In the genomic region with DNA sequence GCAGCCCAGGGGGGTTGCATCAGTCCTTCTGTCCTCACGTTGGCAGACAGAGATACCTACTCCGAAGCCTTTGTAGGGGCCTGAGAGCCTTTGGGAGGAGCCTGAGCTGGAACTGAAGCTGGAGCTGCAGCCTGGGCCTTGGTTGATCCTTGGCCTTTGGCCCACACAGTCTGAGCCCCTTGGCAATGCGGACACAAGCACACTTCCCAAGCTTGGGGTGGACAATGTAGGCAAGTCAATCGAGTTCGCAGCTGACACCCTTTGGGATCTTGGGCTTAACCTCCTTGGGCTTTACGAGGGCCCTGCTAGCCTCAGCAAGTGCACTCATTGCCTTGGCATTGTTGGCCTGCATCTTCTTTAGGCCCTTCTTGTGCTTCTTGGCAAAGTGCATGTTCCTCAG, we compare ENCODE assay signal across 22 cellular contexts. TPM values are rescaled to one million over a fixed set of nuclear protein-coding genes. Genes with fewer than 3 reads are reported as not detected.
DNase-seq lines count a peak whose midpoint lies in the region; FAIRE-seq and TF ChIP-seq lines count a peak whose summit lies in the region.
"Had no signal": no experiment of that assay in that cellular context is flagged by ENCODE, and none has a peak within 500 bp of the region (broad histone marks: within the 10 kb centered on the region; RNA-seq: fewer than 3 reads in every experiment).

No MANE protein-coding gene starts in this region.

- no peak overlapping the region for H4K91ac ChIP-seq in H1 (replicated peaks; ENCODE audit: insufficient read length, low read length)

- no peak overlapping the region for H2AFZ ChIP-seq in H1 (ENCODE audit: low read length)

- H3K4me2 ChIP-seq in H1 (ENCODE audit: insufficient read depth in 1 of 2, low read depth in 2 of 2, low read length in 2 of 2), result no peak overlapping the region; a peak in 1 of 4 replicates

- TF ChIP-seq EP300 in H1 (IDR thresholded peaks at IDR 0.05; ENCODE audit: borderline replicate concordance in 1 of 2, low read depth in 2 of 2, low read length in 2 of 2), result no peak

- H3K27ac Mint-ChIP-seq in CD8-positive, alpha-beta memory T cell, result peak overlapping the region in 4 of 8 donors; percentile 11 to 78 (median 36)
- peak overlapping the region; percentile 38; the same call in 1 of the 2 replicates for H3K27ac Mint-ChIP-seq in HFFc6
- H3K27ac Mint-ChIP-seq in progenitor cell of endocrine pancreas, result peak overlapping the region; percentile 71
- H3K27ac Mint-ChIP-seq: B cell had no signal

- H3K4me1 Mint-ChIP-seq in CD8-positive, alpha-beta memory T cell, result peaks cover 59 to 87% (median 81%) of the 10 kb centered on the region in 3 donors
- H3K4me1 Mint-ChIP-seq in HFFc6 (ENCODE audit: low read depth) (peaks cover 66% of the 10 kb centered on the region), progenitor cell of endocrine pancreas (ENCODE audit: low read depth) (peaks cover 33% of the 10 kb centered on the region)

- H3K9me3 ChIP-seq in CD8-positive, alpha-beta memory T cell (ENCODE audit: low read length), result no peaks in the 10 kb centered on the region
- no peaks in the 10 kb centered on the region for H3K9me3 ChIP-seq in H1 (ENCODE audit: insufficient read depth in 2 of 2, low read depth in 1 of 2, low read length in 1 of 2)

- H3K79me1 ChIP-seq in H1 (ENCODE audit: low read depth, low read length), result no peaks in the 10 kb centered on the region

- no peak overlapping the region for H2BK120ac ChIP-seq in H1 (replicated peaks; ENCODE audit: low read depth, low read length)

- H3K27ac ChIP-seq in CD8-positive, alpha-beta memory T cell (ENCODE audit: low read depth, low read length), result no peak overlapping the region
- H3K27ac ChIP-seq in H1 (ENCODE audit: low read depth, low read length), result no peak overlapping the region; the same call in 1 of the 2 replicates
- H3K27ac ChIP-seq: coronary artery had no signal

- no peak overlapping the region for H2BK5ac ChIP-seq in H1 (ENCODE audit: low read depth, low read length)

- no peak for FAIRE-seq in H1 (lab: Jason Lieb, UNC)
- FAIRE-seq: endothelial cell of umbilical vein, H54 had no signal

- no peak overlapping the region for H3K4ac ChIP-seq in H1 (replicated peaks; ENCODE audit: insufficient read length, low read depth, low read length)

- no peak overlapping the region for H2BK20ac ChIP-seq in H1 (ENCODE audit: low read length)

- no peak for TF ChIP-seq RAD21 in H1 (IDR thresholded peaks at IDR 0.05 in 1 of 2, conservative IDR thresholded peaks at IDR 0.05 in 1 of 2; ENCODE audit: low read depth in 2 of 2, low read length in 2 of 2)

- TF ChIP-seq POLR2A in H1 (IDR thresholded peaks at IDR 0.05; ENCODE audit: control extremely low read depth in 1 of 2, low read depth in 2 of 2, low read length in 2 of 2), result no peak

- H3K9me3 Mint-ChIP-seq in CD8-positive, alpha-beta memory T cell, result no peaks in the 10 kb centered on the region
- H3K9me3 Mint-ChIP-seq in HFFc6 (peaks cover 3% of the 10 kb centered on the region; the same call in 1 of the 2 replicates), progenitor cell of endocrine pancreas (ENCODE audit: low read depth) (no peaks in the 10 kb centered on the region)

- H3K56ac ChIP-seq in H1 (replicated peaks; ENCODE audit: insufficient read length, low read depth, low read length), result no peak overlapping the region

- H3K27me3 Mint-ChIP-seq in CD8-positive, alpha-beta memory T cell, result no peaks in the 10 kb centered on the region
- H3K27me3 Mint-ChIP-seq in HFFc6 (ENCODE audit: insufficient read depth) (peaks cover 3% of the 10 kb centered on the region), progenitor cell of endocrine pancreas (no peaks in the 10 kb centered on the region)
- H3K27me3 Mint-ChIP-seq: B cell had no signal

- no peak for DNase-seq in CD8-positive, alpha-beta memory T cell
- no peak for DNase-seq in HFFc6
- peak in 1 of 2 experiments; percentile 41 for DNase-seq in H1 (ENCODE audit: low read depth in 1 of 2, low spot score in 2 of 2)
- no peak for DNase-seq in progenitor cell of endocrine pancreas (ENCODE audit: low spot score, unreplicated experiment)
- DNase-seq in superior temporal gyrus (ENCODE audit: extremely low spot score), result no peak
- DNase-seq in GM03348 (ENCODE audit: low spot score), result no peak
- DNase-seq in stimulated activated CD4-positive, alpha-beta T cell treated with anti-CD3 and anti-CD28 coated beads, Interleukin-15, amount 100 ng/mL, for 24 hours, result no peak
- DNase-seq: activated CD4-positive, alpha-beta T cell treated with anti-CD3 and anti-CD28 coated beads, Interleukin-2, amount 50 U/mL, for 4 hours; activated naive CD4-positive, alpha-beta T cell treated with Interleukin-2 at 50 U/mL for 16 hours; DMS53; foreskin melanocyte; kidney glomerular epithelial cell; midbrain; MV-4-11; NCI-H2081; NCI-H510A; stimulated activated CD8-positive, alpha-beta memory T cell treated with anti-CD3 and anti-CD28 coated beads, Interleukin-4, amount 100 ng/mL, for 48 hours had no signal

- H4K20me1 ChIP-seq in H1 (replicated peaks in 1 of 2; ENCODE audit: control insufficient read depth in 1 of 2, insufficient read depth in 2 of 2, low read length in 2 of 2), result peaks cover 13 to 14% of the 10 kb centered on the region in 2 experiments

- H4K5ac ChIP-seq in H1 (ENCODE audit: insufficient read length, low read depth, low read length), result no peak overlapping the region

- H3K9ac ChIP-seq in H1 (replicated peaks in 1 of 4; ENCODE audit: extremely low read depth in 1 of 4, low read depth in 3 of 4, low read length in 3 of 4), result no peak overlapping the region

- WGBS in H1 (ENCODE audit: extremely low coverage in 1 of 2, insufficient coverage in 1 of 2, insufficient read length in 1 of 2, insufficient replicate concordance in 2 of 2, low coverage in 1 of 2, low lambda C conversion rate in 2 of 2, missing lambda C conversion rate in 1 of 2), 2 experiments, result 96% methylated on average over 6 of the region's 6 CpGs; no CpG with 5 or more reads in 1 of the 2 experiments

- H3K4me1 ChIP-seq in CD8-positive, alpha-beta memory T cell (ENCODE audit: insufficient read depth, low read length), result peaks cover 58% of the 10 kb centered on the region
- H3K4me1 ChIP-seq in H1 (replicated peaks in 1 of 4; ENCODE audit: control insufficient read depth in 3 of 4, insufficient read depth in 4 of 4, low read length in 3 of 4), result peaks cover 0 to 10% (median 3%) of the 10 kb centered on the region in 4 experiments; a peak in 4 of 7 replicates

- H2AK5ac ChIP-seq in H1 (ENCODE audit: low read depth, low read length), result no peak overlapping the region

- no peak overlapping the region for H3K18ac ChIP-seq in H1 (ENCODE audit: extremely low read depth, low read length)

- CTCF ChIA-PET in CD8-positive, alpha-beta memory T cell (lab: Charles Lee), result interaction anchor here (0.8 to 1.2 kb wide), 2 partner anchors 17 to 164 kb away, joined by 3 to 4 read pairs; no protein-coding TSS in a partner anchor
- CTCF ChIA-PET in H1 (lab: Charles Lee; ENCODE audit: partially characterized antibody), result interaction anchor here (0.6 to 16.3 kb wide), 8 partner anchors 8 to 102 kb away, joined by 3 to 174 read pairs (median 4); no protein-coding TSS in a partner anchor

- POLR2A ChIA-PET in CD8-positive, alpha-beta memory T cell (lab: Charles Lee), result interaction anchor here (0.7 kb wide), 1 partner anchor 1707 kb away, joined by 3 read pairs; no protein-coding TSS in a partner anchor
- POLR2A ChIA-PET in H1 (lab: Charles Lee; ENCODE audit: partially characterized antibody), result interaction anchor here (0.6 to 11.0 kb wide), 5 partner anchors 9 to 116 kb away, joined by 3 to 65 read pairs (median 5); no protein-coding TSS in a partner anchor

- H3K27me3 ChIP-seq in CD8-positive, alpha-beta memory T cell (ENCODE audit: insufficient read depth, low read length, poor library complexity, severe bottlenecking), result no peaks in the 10 kb centered on the region
- no peaks in the 10 kb centered on the region for H3K27me3 ChIP-seq in H1 (replicated peaks in 1 of 4; ENCODE audit: control insufficient read depth in 3 of 4, extremely low read depth in 1 of 4, insufficient read depth in 3 of 4, low read length in 3 of 4)

- no peak for TF ChIP-seq CTCF in HFFc6 (IDR thresholded peaks at IDR 0.05)
- TF ChIP-seq CTCF in H1 (IDR thresholded peaks at IDR 0.05; ENCODE audit: control extremely low read depth in 1 of 3, insufficient read depth in 1 of 3, low read depth in 1 of 3, low read length in 3 of 3), result no peak
- TF ChIP-seq CTCF in progenitor cell of endocrine pancreas (IDR thresholded peaks at IDR 0.05; ENCODE audit: unreplicated experiment), result no peak

- H3K4me3 Mint-ChIP-seq in CD8-positive, alpha-beta memory T cell, result peak overlapping the region in 4 of 7 donors; percentile 5 to 20 (median 12)
- H3K4me3 Mint-ChIP-seq in HFFc6 (no peak overlapping the region; the same call in 1 of the 2 replicates), progenitor cell of endocrine pancreas (ENCODE audit: low read depth) (no peak overlapping the region)
- H3K4me3 Mint-ChIP-seq: B cell had no signal

- H4K8ac ChIP-seq in H1 (ENCODE audit: extremely low read depth, insufficient read depth, low read length), result no peak overlapping the region

- H3K79me2 ChIP-seq in H1 (ENCODE audit: control insufficient read depth in 1 of 2, insufficient read depth in 2 of 2, low read length in 2 of 2), result peaks cover 80 to 98% of the 10 kb centered on the region in 2 experiments

- no peak overlapping the region for H3K14ac ChIP-seq in H1 (ENCODE audit: insufficient read length)

- no peak overlapping the region for H3K4me3 ChIP-seq in CD8-positive, alpha-beta memory T cell (ENCODE audit: low read length)
- no peak overlapping the region for H3K4me3 ChIP-seq in H1 (ENCODE audit: extremely low read depth in 1 of 4, insufficient read depth in 2 of 4, low read depth in 3 of 4, low read length in 4 of 4)
- H3K4me3 ChIP-seq: coronary artery, skin epidermis had no signal

- no peak overlapping the region for H3K23ac ChIP-seq in H1 (ENCODE audit: insufficient read length)

- peaks cover 11% of the 10 kb centered on the region; the same call in 1 of the 2 replicates for H3K23me2 ChIP-seq in H1 (ENCODE audit: low read depth, low read length)

- H2BK12ac ChIP-seq in H1 (ENCODE audit: low read depth, low read length), result no peak overlapping the region

- peaks cover 4 to 75% (median 11%) of the 10 kb centered on the region in 3 donors for H3K36me3 Mint-ChIP-seq in CD8-positive, alpha-beta memory T cell
- peaks cover 53% of the 10 kb centered on the region for H3K36me3 Mint-ChIP-seq in HFFc6 (ENCODE audit: low read depth)
- H3K36me3 Mint-ChIP-seq in progenitor cell of endocrine pancreas (ENCODE audit: insufficient read depth), result peaks cover 30% of the 10 kb centered on the region

- no peak overlapping the region for H2BK15ac ChIP-seq in H1 (ENCODE audit: low read length)

- peaks cover 16% of the 10 kb centered on the region for H3K36me3 ChIP-seq in CD8-positive, alpha-beta memory T cell (ENCODE audit: insufficient read depth, low read length)
- H3K36me3 ChIP-seq in H1 (ENCODE audit: control insufficient read depth in 2 of 4, insufficient read depth in 4 of 4, low read length in 3 of 4), result peaks cover 3 to 76% (median 18%) of the 10 kb centered on the region in 4 experiments; a peak in 7 of 8 replicates

RNA-seq across cellular contexts. Expression of a gene that starts 5.9 kb away (rescaled TPM):
- total RNA-seq in CD8-positive, alpha-beta memory T cell, result 100 to 1,000 TPM; 177 to 187 TPM
- 118 TPM for polyA plus RNA-seq in CD8-positive, alpha-beta memory T cell
- 100 to 1,000 TPM; 266 to 336 (median 310) TPM for total RNA-seq in HFFc6 (2021; fragmentation: NEBNext Ultra II Directional; extraction: Animal tissue kit (Norgen Biotek cat#: 25700))
- 244 and 254 TPM in 2 replicates for total RNA-seq in H1 (2021; fragmentation: NEBNext Ultra II Directional; extraction: Animal tissue kit (Norgen Biotek cat#: 25700))
- 61.2 and 78.8 TPM in 2 replicates for polyA plus RNA-seq in H1 (2011; rRNA removed)
- 94.1 TPM for polyA plus RNA-seq in H1 (2011; cell fraction: cytosol; rRNA removed)
- 112 TPM for polyA plus RNA-seq in H1 (2011; cell fraction: nucleus; rRNA removed)
- 136 to 163 TPM (median 150 TPM) in 4 replicates for polyA plus RNA-seq in H1 (2012, experiment 1 of 2)
- polyA plus RNA-seq in H1 (2012, experiment 2 of 2), result 20.7 TPM
- polyA plus RNA-seq in H1 (2013, experiment 1 of 2), result 149 TPM
- 140 TPM for polyA plus RNA-seq in H1 (2013, experiment 2 of 2)
- 189 and 216 TPM in 2 replicates for polyA minus RNA-seq in H1 (2011; rRNA and poly(A)+ RNA removed)
- polyA minus RNA-seq in H1 (2011; cell fraction: cytosol; rRNA and poly(A)+ RNA removed), result 123 TPM
- polyA minus RNA-seq in H1 (2011; cell fraction: nucleus; rRNA and poly(A)+ RNA removed), result 181 TPM
- 213 and 219 TPM in 2 replicates for total RNA-seq in progenitor cell of endocrine pancreas

RNA-seq across cellular contexts. Expression of a gene that starts 36.0 kb away (rescaled TPM):
- under 1 TPM; 0.13 to 0.53 TPM for total RNA-seq in CD8-positive, alpha-beta memory T cell
- not detected for polyA plus RNA-seq in CD8-positive, alpha-beta memory T cell
- under 1 TPM; 0.31 to 0.81 (median 0.38) TPM for total RNA-seq in HFFc6 (2021; fragmentation: NEBNext Ultra II Directional; extraction: Animal tissue kit (Norgen Biotek cat#: 25700))
- 0.48 and 1.8 TPM in 2 replicates for total RNA-seq in H1 (2021; fragmentation: NEBNext Ultra II Directional; extraction: Animal tissue kit (Norgen Biotek cat#: 25700))
- polyA plus RNA-seq in H1 (2011; rRNA removed), result 0.16 and 0.21 TPM in 2 replicates
- polyA plus RNA-seq in H1 (2011; cell fraction: cytosol; rRNA removed), result 0.27 TPM
- polyA plus RNA-seq in H1 (2011; cell fraction: nucleus; rRNA removed), result 0.43 TPM
- polyA plus RNA-seq in H1 (2012, experiment 1 of 2), result 0.17 to 0.35 TPM (median 0.32 TPM) in 4 replicates
- 0.13 TPM for polyA plus RNA-seq in H1 (2012, experiment 2 of 2)
- 0.20 TPM for polyA plus RNA-seq in H1 (2013, experiment 1 of 2)
- 0.15 TPM for polyA plus RNA-seq in H1 (2013, experiment 2 of 2)
- polyA minus RNA-seq in H1 (2011; rRNA and poly(A)+ RNA removed), result 0.35 and 2.3 TPM in 2 replicates
- polyA minus RNA-seq in H1 (2011; cell fraction: cytosol; rRNA and poly(A)+ RNA removed), result not detected
- not detected for polyA minus RNA-seq in H1 (2011; cell fraction: nucleus; rRNA and poly(A)+ RNA removed)
- total RNA-seq in progenitor cell of endocrine pancreas, result 2.4 and 3.3 TPM in 2 replicates

Comparison
In these comparisons a context has a peak if more than half of its experiments do, and no peak if none do; other contexts are left out.
1. H3K4me3 Mint-ChIP-seq: peak in CD8-positive, alpha-beta memory T cell (4 of 7); none in HFFc6 (single experiment) and progenitor cell of endocrine pancreas (single experiment).